In the genomic region with DNA sequence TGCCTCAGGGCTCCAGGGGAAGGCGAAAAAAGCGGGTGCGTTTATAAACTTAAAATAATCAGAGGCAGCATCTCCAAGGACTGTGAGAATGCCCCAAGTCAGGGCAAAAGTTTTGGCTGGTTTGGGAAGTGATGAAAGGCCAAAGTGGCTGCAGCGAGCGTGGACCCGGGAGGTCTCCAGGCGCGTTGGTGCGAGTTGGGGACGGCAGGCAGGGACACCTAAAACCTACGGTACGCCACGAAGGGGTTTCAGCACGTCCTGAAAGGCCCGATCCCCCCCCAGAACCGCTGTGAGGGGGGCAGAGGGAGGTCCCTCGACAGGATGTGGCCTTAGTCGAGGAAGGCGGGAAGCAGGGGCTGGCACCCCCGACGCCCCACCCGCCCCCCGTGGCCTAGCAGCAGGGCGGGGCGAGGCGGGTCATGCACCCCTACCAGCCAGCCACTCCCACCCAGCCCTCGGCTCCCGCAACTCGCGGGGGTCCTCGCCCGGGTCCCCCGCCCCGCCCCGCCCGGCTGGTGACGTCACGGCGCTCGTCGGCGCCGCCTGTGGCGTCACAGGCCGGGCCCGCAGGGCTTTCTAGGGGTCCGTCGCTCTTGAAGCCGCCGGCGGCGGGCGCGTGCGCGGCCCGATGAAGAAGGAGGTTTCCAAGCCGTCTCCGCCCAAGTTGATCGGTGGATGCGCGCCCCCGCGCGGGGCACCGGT, we compare ENCODE assay signal across 8 cellular contexts. TPM values are rescaled to one million over a fixed set of nuclear protein-coding genes. Genes with fewer than 3 reads are reported as not detected.
DNase-seq lines count a peak whose midpoint lies in the region; ATAC-seq and TF ChIP-seq lines count a peak whose summit lies in the region.

Gene MYCBPAP (plus strand): TSS at position 569 of the 702 bp plus-strand sequence. CDS start 236 bp downstream, outside the sequence.

- H3K27me3 ChIP-seq in esophagus muscularis mucosa (no peaks in the 10 kb centered on the region), muscle layer of colon (ENCODE audit: control insufficient read depth in 1 of 2, insufficient read depth in 2 of 2, low read length in 2 of 2) (no peaks in the 10 kb centered on the region)

- H3K27ac ChIP-seq in esophagus muscularis mucosa (replicated peaks in 1 of 4) (peak within 1 kb of the TSS; percentile 69 to 83 (median 80)), muscle layer of colon (ENCODE audit: low read depth, low read length) (peak within 1 kb of the TSS; percentile 74)

- TF ChIP-seq CTCF in GM20000 (IDR thresholded peaks at IDR 0.05; ENCODE audit: extremely low read depth, missing control alignments) (no peak), esophagus muscularis mucosa (IDR thresholded peaks at IDR 0.05) (peak in 2 of 3 experiments; percentile 17 to 41)

- WGBS in esophagus muscularis mucosa, result 17% methylated on average over 16 of the region's 66 CpGs

- DNase-seq in AG20443 (ENCODE audit: low spot score) (peak; percentile 94), GM20000 (ENCODE audit: low spot score) (peak; percentile 91), NOMO-1 treated with DMSO at 0.1 percent for 48 hours (lab: John Stamatoyannopoulos, UW; ENCODE audit: unreplicated experiment) (peak; percentile 82), esophagus muscularis mucosa (ENCODE audit: extremely low spot score) (peak; percentile 94)
- DNase-seq in activated T-cell treated with anti-CD3 and anti-CD28 coated beads, Interleukin-2, amount 50 U/mL, for 48 hours, result peak; percentile 76 to 82
- peak; percentile 90 for DNase-seq in stimulated activated CD8-positive, alpha-beta memory T cell treated with anti-CD3 and anti-CD28 coated beads, Interleukin-4, amount 100 ng/mL, for 48 hours

- H3K36me3 ChIP-seq in esophagus muscularis mucosa, result no peaks in the 10 kb centered on the region
- H3K36me3 ChIP-seq in muscle layer of colon (ENCODE audit: insufficient read depth, low read length), result no peaks in the 10 kb centered on the region

- no peak for TF ChIP-seq POLR2A in esophagus muscularis mucosa (IDR thresholded peaks at IDR 0.05; ENCODE audit: low read depth)

- H3K9me3 ChIP-seq in esophagus muscularis mucosa (no peaks in the 10 kb centered on the region), muscle layer of colon (ENCODE audit: low read length) (no peaks in the 10 kb centered on the region)

- H3K4me1 ChIP-seq in esophagus muscularis mucosa, result peaks cover 17 to 22% (median 20%) of the 10 kb centered on the region in 4 donors
- H3K4me1 ChIP-seq in muscle layer of colon (ENCODE audit: insufficient read depth, low read length), result peaks cover 8% of the 10 kb centered on the region

- H3K4me3 ChIP-seq in esophagus muscularis mucosa (peak within 1 kb of the TSS; percentile 65 to 82 (median 69)), muscle layer of colon (ENCODE audit: low read depth in 1 of 2, low read length in 2 of 2) (peak within 1 kb of the TSS; percentile 68 to 73)

- ATAC-seq in HG02973 (IDR thresholded peaks at IDR 0.05; ENCODE audit: unreplicated experiment), result no peak

- intact Hi-C loops in esophagus muscularis mucosa (cut with DNase I), result no loop called here

- no peak for TF ChIP-seq EP300 in esophagus muscularis mucosa (IDR thresholded peaks at IDR 0.05)

- H3K9ac ChIP-seq in muscle layer of colon (ENCODE audit: low read length), result peak within 1 kb of the TSS; percentile 54

RNA-seq across cellular contexts. Expression of gene MYCBPAP, which starts in this region (rescaled TPM):
- total RNA-seq in esophagus muscularis mucosa, result 1 to 10 TPM in 2 of 4 donors, under 1 TPM in 1, not detected in 1; 0.33 to 1.6 (median 1.2) TPM
